ENCODE assay signal across 11 cellular contexts in genomic region chr5:151005975-151006576, GRCh38. TPM values are rescaled to one million over a fixed set of nuclear protein-coding genes. Genes with fewer than 3 reads are reported as not detected.
DNase-seq lines count a peak whose midpoint lies in the region; ATAC-seq and TF ChIP-seq lines count a peak whose summit lies in the region.
"Had no signal": no experiment of that assay in that cellular context is flagged by ENCODE, and none has a peak within 500 bp of the region (broad histone marks: within the 10 kb centered on the region; RNA-seq: fewer than 3 reads in every experiment).

No MANE protein-coding gene starts in this region.

- no peaks in the 10 kb centered on the region for H3K9me2 ChIP-seq in hepatocyte (replicated peaks; ENCODE audit: insufficient read depth)

- intact Hi-C loops in adrenal gland (cut with DNase I): loop anchor here in 1 of 2 donors (5.0 kb wide), 2 partner anchors 41 to 106 kb away; no protein-coding TSS in a partner anchor
- intact Hi-C loops in sciatic nerve (cut with DNase I): no loop called here

- H3K27me3 ChIP-seq in adrenal gland (no peaks in the 10 kb centered on the region), hepatocyte (no peaks in the 10 kb centered on the region)

- DNase-seq in EL (peak; percentile 62), adrenal gland (peak; percentile 62 to 91 (median 76)), hepatocyte (ENCODE audit: low spot score) (peak; percentile 48), sciatic nerve (ENCODE audit: low spot score) (peak; percentile 92), NCI-H2227 (lab: John Stamatoyannopoulos, UW; ENCODE audit: unreplicated experiment) (no peak), NCI-H1436 treated with DMSO at 0.1 percent for 48 hours (lab: John Stamatoyannopoulos, UW) (no peak)
- no peak for DNase-seq in stimulated activated CD4-positive, alpha-beta T cell treated with anti-CD3 and anti-CD28 coated beads, Interleukin-4, amount 100 ng/mL, for 4 hours
- DNase-seq: activated T-cell treated with anti-CD3 and anti-CD28 coated beads, Interleukin-2, amount 50 U/mL, for 4 hours; effector memory CD4-positive, alpha-beta T cell; NCI-H2081 treated with DMSO at 0.1 percent for 48 hours had no signal

- H3K27ac ChIP-seq in adrenal gland (peak overlapping the region in 4 of 5 donors; percentile 23 to 91 (median 66)), hepatocyte (peak overlapping the region; percentile 59)

- no peak for TF ChIP-seq POLR2A in adrenal gland (IDR thresholded peaks at IDR 0.05)

- no peaks in the 10 kb centered on the region for H3K79me2 ChIP-seq in hepatocyte

- 30 to 48% (median 45%) methylated on average over 5 to 7 of the region's 7 CpGs for WGBS in adrenal gland, 4 donors
- 43% methylated on average over 7 of the region's 7 CpGs for WGBS in hepatocyte (ENCODE audit: low lambda C conversion rate, missing lambda C conversion rate)

- H4K20me1 ChIP-seq in hepatocyte (ENCODE audit: insufficient read depth, poor library complexity, severe bottlenecking): no peaks in the 10 kb centered on the region

- peak overlapping the region; percentile 25 for H3K4me2 ChIP-seq in hepatocyte

- no peak overlapping the region for H2AFZ ChIP-seq in hepatocyte

- H3K9me3 ChIP-seq in adrenal gland (replicated peaks in 1 of 3): no peaks in the 10 kb centered on the region
- no peaks in the 10 kb centered on the region for H3K9me3 ChIP-seq in hepatocyte (ENCODE audit: low read depth)

- H3K4me3 ChIP-seq in adrenal gland: no peak overlapping the region
- no peak overlapping the region for H3K4me3 ChIP-seq in hepatocyte

- H3K36me3 ChIP-seq in adrenal gland (replicated peaks in 1 of 2) (no peaks in the 10 kb centered on the region), hepatocyte (replicated peaks; ENCODE audit: insufficient read depth, low read depth) (no peaks in the 10 kb centered on the region)

- H3K4me1 ChIP-seq in adrenal gland (replicated peaks in 1 of 2) (peaks cover 22 to 38% of the 10 kb centered on the region in 2 donors), hepatocyte (ENCODE audit: insufficient read depth) (peaks cover 27% of the 10 kb centered on the region)

- TF ChIP-seq CTCF in adrenal gland (IDR thresholded peaks at IDR 0.05): no peak
- no peak for TF ChIP-seq CTCF in hepatocyte (IDR thresholded peaks at IDR 0.05; ENCODE audit: poor library complexity)

- ATAC-seq in sciatic nerve (peak; percentile 93), HG03196 (IDR thresholded peaks at IDR 0.05; ENCODE audit: unreplicated experiment) (no peak)
- ATAC-seq: activated T-cell treated with anti-CD3 and anti-CD28 coated beads, Interleukin-2, amount 50 U/mL, for 4 hours had no signal

RNA-seq across cellular contexts. Expression of gene GPX3, which starts 14.3 kb away (rescaled TPM):
- 1,000 to 10,000 TPM in 3 of 8 donors, 100 to 1,000 TPM in 5; 232 to 1,751 (median 422) TPM for total RNA-seq in adrenal gland
- 1,000 to 10,000 TPM in 2 of 3 donors, 100 to 1,000 TPM in 1; 365 to 1,619 (median 1,026) TPM for polyA plus RNA-seq in adrenal gland
- total RNA-seq in hepatocyte: 40.9 and 58.6 TPM in 2 replicates
- 66.2 and 69.9 TPM in 2 replicates for polyA plus RNA-seq in hepatocyte
- total RNA-seq in sciatic nerve: 1,443 TPM

Comparison
In these comparisons a context has a peak if more than half of its experiments do, and no peak if none do; other contexts are left out.
1. DNase-seq: peak in EL (single experiment), adrenal gland (7 of 7), hepatocyte (single experiment) and sciatic nerve (single experiment); none in NCI-H2227 (single experiment), NCI-H1436 treated with DMSO at 0.1 percent for 48 hours (single experiment) and stimulated activated CD4-positive, alpha-beta T cell treated with anti-CD3 and anti-CD28 coated beads, Interleukin-4, amount 100 ng/mL, for 4 hours (0 of 2).